ENCODE assay signal across 21 cellular contexts in genomic region chr13:45218689-45219088, GRCh38. TPM values are rescaled to one million over a fixed set of nuclear protein-coding genes. Genes with fewer than 3 reads are reported as not detected.
A peak's percentile ranks its signal among the peaks of the same experiment; 100 is the strongest.
DNase-seq lines count a peak whose midpoint lies in the region; ATAC-seq and TF ChIP-seq lines count a peak whose summit lies in the region.
"Had no signal": no experiment of that assay in that cellular context is flagged by ENCODE, and none has a peak within 500 bp of the region (broad histone marks: within the 10 kb centered on the region; RNA-seq: fewer than 3 reads in every experiment).

No MANE protein-coding gene starts in this region.

- POLR2A ChIA-PET in PC-3 (lab: Charles Lee; ENCODE audit: unreplicated experiment), result interaction anchor here (0.6 kb wide), 1 partner anchor 23 kb away, joined by 10 read pairs; no protein-coding TSS in a partner anchor

- DNase-seq in Calu3 (no peak), PC-3 (no peak), foreskin keratinocyte (no peak), progenitor cell of endocrine pancreas (ENCODE audit: low spot score, unreplicated experiment) (no peak), T-helper 2 cell (no peak), globus pallidus (ENCODE audit: low spot score) (no peak)
- DNase-seq: activated CD4-positive, alpha-beta T cell treated with anti-CD3 and anti-CD28 coated beads, Interleukin-2, amount 50 U/mL, for 4 hours; activated gamma-delta T cell; DMS 273 treated with DMSO at 0.1 percent for 48 hours; erythroblast; kidney glomerular epithelial cell; NCI-H1436 treated with DMSO at 0.1 percent for 48 hours; retina; SHP77; stimulated activated CD4-positive, alpha-beta T cell treated with anti-CD3 and anti-CD28 coated beads, Interleukin-15, amount 100 ng/mL, for 24 hours; T-helper 17 cell; WERI-Rb-1 had no signal

- H3K4me3 Mint-ChIP-seq in Calu3 (ENCODE audit: low read depth, unreplicated experiment) (no peak overlapping the region), progenitor cell of endocrine pancreas (ENCODE audit: low read depth) (no peak overlapping the region)
- H3K4me3 Mint-ChIP-seq: T-helper 17 cell had no signal

- H3K27me3 Mint-ChIP-seq in Calu3 (ENCODE audit: unreplicated experiment) (no peaks in the 10 kb centered on the region), progenitor cell of endocrine pancreas (no peaks in the 10 kb centered on the region)
- H3K27me3 Mint-ChIP-seq: T-helper 17 cell had no signal

- ATAC-seq in PC-3 (no peak), foreskin keratinocyte (no peak), HG02642 (IDR thresholded peaks at IDR 0.05; ENCODE audit: poor library complexity, unreplicated experiment) (no peak), HG02973 (IDR thresholded peaks at IDR 0.05; ENCODE audit: unreplicated experiment) (no peak)
- ATAC-seq: T-helper 17 cell had no signal

- TF ChIP-seq CTCF in Calu3 (IDR thresholded peaks at IDR 0.05; ENCODE audit: unreplicated experiment) (no peak), PC-3 (conservative IDR thresholded peaks at IDR 0.05; ENCODE audit: low read depth, low read length) (no peak), foreskin keratinocyte (conservative IDR thresholded peaks at IDR 0.05) (no peak), progenitor cell of endocrine pancreas (IDR thresholded peaks at IDR 0.05; ENCODE audit: unreplicated experiment) (no peak)

- H3K79me2 ChIP-seq in PC-3 (ENCODE audit: low read length), result peaks cover 51% of the 10 kb centered on the region

- H3F3A ChIP-seq in PC-3 (ENCODE audit: low read length, unreplicated experiment), result peaks cover 3% of the 10 kb centered on the region

- no peaks in the 10 kb centered on the region for H3K9me2 ChIP-seq in PC-3 (replicated peaks; ENCODE audit: low read length)

- CTCF ChIA-PET in Calu3 (lab: Charles Lee) (interaction anchor here (0.8 to 1.2 kb wide), 2 partner anchors 15 to 163 kb away, joined by 3 read pairs; no protein-coding TSS in a partner anchor), PC-3 (lab: Charles Lee) (no interaction called here)

- H3K9me3 ChIP-seq in PC-3 (ENCODE audit: low read length), result no peaks in the 10 kb centered on the region

- no peaks in the 10 kb centered on the region for H3K36me3 Mint-ChIP-seq in Calu3 (ENCODE audit: insufficient read depth, unreplicated experiment)
- peaks cover 5% of the 10 kb centered on the region for H3K36me3 Mint-ChIP-seq in progenitor cell of endocrine pancreas (ENCODE audit: insufficient read depth)

- H3K4me2 ChIP-seq in PC-3 (ENCODE audit: low read length), result peak overlapping the region; percentile 78

- H3K4me3 ChIP-seq in PC-3 (ENCODE audit: low read length), result no peak overlapping the region

- BruUV-seq in Calu3 (replicated peaks; lab: Mats Ljungman, UMichigan), result no TSS peak
- BruUV-seq in PC-3 (replicated peaks; lab: Mats Ljungman, UMichigan), result no TSS peak

- H3K4me1 ChIP-seq in PC-3 (ENCODE audit: insufficient read depth, low read length) (peaks cover 31% of the 10 kb centered on the region), foreskin keratinocyte (peaks cover 40% of the 10 kb centered on the region)

- no peaks in the 10 kb centered on the region; the same call in 1 of the 2 replicates for H3K36me3 ChIP-seq in PC-3 (ENCODE audit: low read depth, low read length)
- H3K36me3 ChIP-seq: WERI-Rb-1 had no signal

- H3K27ac Mint-ChIP-seq in Calu3 (ENCODE audit: unreplicated experiment), result peak overlapping the region; percentile 68
- peak overlapping the region; percentile 62 for H3K27ac Mint-ChIP-seq in progenitor cell of endocrine pancreas
- H3K27ac Mint-ChIP-seq: T-helper 17 cell had no signal

- H3K4me1 Mint-ChIP-seq in Calu3 (ENCODE audit: low read depth, unreplicated experiment), result peaks cover 30% of the 10 kb centered on the region
- peaks cover 16% of the 10 kb centered on the region for H3K4me1 Mint-ChIP-seq in progenitor cell of endocrine pancreas (ENCODE audit: low read depth)

- peak overlapping the region; percentile 64; the same call in 1 of the 2 replicates for H3K9ac ChIP-seq in PC-3 (ENCODE audit: low read length)

- no peaks in the 10 kb centered on the region for H4K20me1 ChIP-seq in PC-3 (ENCODE audit: low read length)

- peak overlapping the region; percentile 91 for H3K27ac ChIP-seq in PC-3 (ENCODE audit: low read length)
- H3K27ac ChIP-seq in foreskin keratinocyte, result peak overlapping the region; percentile 93
- H3K27ac ChIP-seq: WERI-Rb-1 had no signal

- intact Hi-C loops in Calu3 (cut with micrococcal nuclease; ENCODE audit: unreplicated experiment), result no loop called here
- intact Hi-C loops in PC-3 (cut with micrococcal nuclease), result loop anchor here (2.0 to 5.0 kb wide), 2 partner anchors 56 to 171 kb away; no protein-coding TSS in a partner anchor

- H3K27me3 ChIP-seq in PC-3 (ENCODE audit: low read length) (no peaks in the 10 kb centered on the region), foreskin keratinocyte (no peaks in the 10 kb centered on the region)

- H2AFZ ChIP-seq in PC-3 (ENCODE audit: low read length), result no peak overlapping the region

- H3K9me3 Mint-ChIP-seq in Calu3 (ENCODE audit: low read depth, unreplicated experiment), result no peaks in the 10 kb centered on the region
- H3K9me3 Mint-ChIP-seq in progenitor cell of endocrine pancreas (ENCODE audit: low read depth), result peaks cover 2% of the 10 kb centered on the region

RNA-seq across cellular contexts. Expression of gene KCTD4, which starts 17.8 kb away (rescaled TPM):
- total RNA-seq in Calu3 (2022) (not detected in 2 replicates), PC-3 (2014; rRNA removed) (not detected in 2 replicates), foreskin keratinocyte (0.14 and 0.21 TPM in 2 replicates), progenitor cell of endocrine pancreas (not detected in 2 replicates)
- polyA plus RNA-seq in foreskin keratinocyte, result 0.12 and 0.17 TPM in 2 replicates
- total RNA-seq: cardiac septum, mononuclear cell, T-helper 17 cell had no signal
